23 cellular contexts compared by ENCODE assay signal in the genomic region with DNA sequence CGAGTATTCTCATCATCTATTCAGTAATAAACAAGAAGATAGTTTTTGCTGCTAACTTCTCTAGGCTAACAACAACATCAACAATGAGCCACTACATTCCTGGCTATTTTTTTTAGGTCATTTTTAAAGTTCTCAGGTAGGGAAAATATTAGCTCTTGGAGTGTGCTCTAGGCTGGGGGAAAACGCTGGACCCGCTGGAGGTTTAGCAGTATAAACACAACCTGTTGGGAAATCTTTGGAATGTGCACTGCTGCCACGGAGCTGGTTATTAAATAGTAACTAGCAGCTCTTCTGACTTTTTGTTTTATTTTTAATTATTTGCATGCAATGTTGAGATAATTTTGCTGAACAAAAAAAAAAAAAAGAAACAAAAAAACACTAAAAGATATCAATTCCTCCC.
"Had no signal": no experiment of that assay in that cellular context is flagged by ENCODE, and none has a peak within 500 bp of the region (broad histone marks: within the 10 kb centered on the region; RNA-seq: fewer than 3 reads in every experiment).

No MANE protein-coding gene starts in this region.

- H3K4me1 Mint-ChIP-seq: activated naive CD4-positive, alpha-beta T cell treated with anti-CD3 and anti-CD28 coated beads, Interleukin-2, amount 50 U/mL, for 24 hours; immature natural killer cell; naive B cell; T-cell had no signal

- ATAC-seq: activated CD8-positive, alpha-beta T cell treated with anti-CD3 and anti-CD28 coated beads, Interleukin-2, amount 10 ng/mL, durations not matched to agents 7 days and 5 days; left cardiac atrium; lower lobe of right lung; SK-N-SH treated with all-trans-retinoic acid at 6 μM for 48 hours; T-cell had no signal

- H3K36me3 ChIP-seq: ascending aorta, esophagus squamous epithelium, lower lobe of right lung, sigmoid colon had no signal

- H3K27me3 ChIP-seq: ascending aorta, esophagus squamous epithelium, sigmoid colon had no signal

- H3K27ac Mint-ChIP-seq: activated CD8-positive, alpha-beta T cell treated with anti-CD3 and anti-CD28 coated beads, Interleukin-2, amount 10 ng/mL, durations not matched to agents 7 days and 5 days; activated naive CD4-positive, alpha-beta T cell treated with anti-CD3 and anti-CD28 coated beads, Interleukin-2, amount 50 U/mL, for 24 hours; activated T-helper 1 cell treated with anti-CD3 and anti-CD28 coated beads, Interleukin-12 subunit alpha, Interleukin-12 subunit beta, Interleukin-2, Interleukin-4 antibody, amounts not matched to agents 30 ng/mL and 10 ng/mL and 1 ng/mL, durations not matched to agents 14 hours and 24 hours and 36 hours; immature natural killer cell; naive B cell; T-cell; T-helper 2 cell treated with Interferon-gamma antibody and Interleukin-4, amounts not matched to agents 5 μg/mL and 100 μg/mL, for 36 hours had no signal

- H3K36me3 Mint-ChIP-seq: activated naive CD4-positive, alpha-beta T cell treated with anti-CD3 and anti-CD28 coated beads, Interleukin-2, amount 50 U/mL, for 24 hours; immature natural killer cell; naive B cell; T-cell had no signal

- H3K27ac ChIP-seq: ascending aorta, esophagus squamous epithelium, lower lobe of right lung had no signal

- DNase-seq: activated CD4-positive, alpha-beta T cell treated with anti-CD3 and anti-CD28 coated beads for 1 hour; activated CD4-positive, alpha-beta T cell treated with anti-CD3 and anti-CD28 coated beads, Interleukin-2, amount 50 U/mL, for 1 hour; activated CD8-positive, alpha-beta T cell treated with anti-CD3 and anti-CD28 coated beads, Interleukin-2, amount 10 ng/mL, durations not matched to agents 7 days and 5 days; activated gamma-delta T cell treated with Interleukin-2 at 50 U/mL for 16 hours; central memory CD4-positive, alpha-beta T cell; effector memory CD4-positive, alpha-beta T cell; esophagus squamous epithelium; immature natural killer cell; left cardiac atrium; lower lobe of right lung; naive B cell; occipital lobe; posterior cingulate gyrus; sigmoid colon; stimulated activated CD4-positive, alpha-beta T cell treated with anti-CD3 and anti-CD28 coated beads, Interleukin-4, amount 100 ng/mL, for 24 hours; stimulated activated naive CD4-positive, alpha-beta T cell treated with Interleukin-2 at 50 U/mL for 16 hours; T-cell had no signal

- H3K4me3 ChIP-seq: ascending aorta, esophagus squamous epithelium, lower lobe of right lung, sigmoid colon had no signal

- H3K9me3 Mint-ChIP-seq: activated naive CD4-positive, alpha-beta T cell treated with anti-CD3 and anti-CD28 coated beads, Interleukin-2, amount 50 U/mL, for 24 hours; activated T-helper 1 cell treated with anti-CD3 and anti-CD28 coated beads, Interleukin-12 subunit alpha, Interleukin-12 subunit beta, Interleukin-2, Interleukin-4 antibody, amounts not matched to agents 30 ng/mL and 10 ng/mL and 1 ng/mL, durations not matched to agents 14 hours and 24 hours and 36 hours; neural crest cell; T-cell; T-helper 2 cell treated with Interferon-gamma antibody and Interleukin-4, amounts not matched to agents 5 μg/mL and 100 μg/mL, for 36 hours had no signal

- H3K27me3 Mint-ChIP-seq: naive B cell had no signal

- H3K4me3 Mint-ChIP-seq: activated CD8-positive, alpha-beta T cell treated with anti-CD3 and anti-CD28 coated beads, Interleukin-2, amount 10 ng/mL, durations not matched to agents 7 days and 5 days; activated naive CD4-positive, alpha-beta T cell treated with anti-CD3 and anti-CD28 coated beads, Interleukin-2, amount 50 U/mL, for 24 hours; activated T-helper 1 cell treated with anti-CD3 and anti-CD28 coated beads, Interleukin-12 subunit alpha, Interleukin-12 subunit beta, Interleukin-2, Interleukin-4 antibody, amounts not matched to agents 30 ng/mL and 10 ng/mL and 1 ng/mL, durations not matched to agents 14 hours and 24 hours and 36 hours; immature natural killer cell; naive B cell; neural crest cell; T-cell; T-helper 2 cell treated with Interferon-gamma antibody and Interleukin-4, amounts not matched to agents 5 μg/mL and 100 μg/mL, for 36 hours had no signal

- H3K4me1 ChIP-seq: ascending aorta, esophagus squamous epithelium had no signal
